In the genomic region with DNA sequence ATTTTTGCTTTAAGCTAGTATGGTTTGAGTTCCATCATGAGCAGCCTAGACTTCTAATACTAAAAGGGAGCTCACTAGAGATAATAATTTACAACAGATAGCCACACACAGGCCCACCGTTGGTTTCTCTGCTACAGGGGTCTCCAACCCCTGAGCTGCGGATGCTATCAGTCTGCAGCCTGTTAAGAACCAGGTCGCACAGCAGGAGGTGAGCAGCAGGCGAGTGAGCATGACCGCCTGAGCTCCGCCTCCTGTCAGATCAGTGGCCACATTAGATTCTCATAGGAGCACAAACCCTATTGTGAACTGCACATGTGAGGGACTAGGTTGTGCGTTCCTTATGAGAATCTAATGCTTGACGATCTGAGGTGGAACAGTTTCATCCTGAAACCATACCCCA, we compare ENCODE assay signal across 18 cellular contexts.
DNase-seq lines count a peak whose midpoint lies in the region; FAIRE-seq and TF ChIP-seq lines count a peak whose summit lies in the region.
"Had no signal": no experiment of that assay in that cellular context is flagged by ENCODE, and none has a peak within 500 bp of the region (broad histone marks: within the 10 kb centered on the region; RNA-seq: fewer than 3 reads in every experiment).

No MANE protein-coding gene starts in this region.

- H3K27me3 ChIP-seq in bronchial epithelial cell (ENCODE audit: control insufficient read depth, insufficient read depth, low read length) = no peaks in the 10 kb centered on the region
- H3K27me3 ChIP-seq: BLaER1 had no signal

- H3K36me3 ChIP-seq in bronchial epithelial cell (ENCODE audit: control insufficient read depth, insufficient read depth, low read length) = no peaks in the 10 kb centered on the region
- H3K36me3 ChIP-seq: BLaER1, HAP-1 had no signal

- no peak overlapping the region for H3K4me3 ChIP-seq in bronchial epithelial cell (ENCODE audit: low read depth, low read length)
- H3K4me3 ChIP-seq: A549, BLaER1, HAP-1 had no signal

- no peak for TF ChIP-seq CTCF in bronchial epithelial cell (IDR thresholded peaks at IDR 0.05; ENCODE audit: insufficient read depth, low read length, severe bottlenecking)

- DNase-seq in NCI-H69 (lab: John Stamatoyannopoulos, UW) (peak; percentile 22), bronchial epithelial cell (ENCODE audit: low read depth) (no peak), left kidney (ENCODE audit: low read depth, low spot score) (peak; percentile 40), NOMO-1 treated with DMSO at 0.1 percent for 48 hours (lab: John Stamatoyannopoulos, UW; ENCODE audit: unreplicated experiment) (no peak)
- DNase-seq in activated CD4-positive, alpha-beta T cell treated with anti-CD3 and anti-CD28 coated beads, Interleukin-2, amount 50 U/mL, for 48 hours = no peak
- DNase-seq in activated CD4-positive, alpha-beta T cell treated with anti-CD3 and anti-CD28 coated beads for 1 hour = no peak
- DNase-seq: AML-193; Caco-2; CD8-positive, alpha-beta memory T cell; DND-41; GF-D8 had no signal

- FAIRE-seq in bronchial epithelial cell (lab: Jason Lieb, UNC) = peak; percentile 18
- FAIRE-seq: A549, GM19239, H1, HepG2, HTR-8/SVneo had no signal

Comparison
In these comparisons a context has a peak if more than half of its experiments do, and no peak if none do; other contexts are left out.
1. DNase-seq: peak in NCI-H69 (single experiment) and left kidney (single experiment); none in bronchial epithelial cell (single experiment), activated CD4-positive, alpha-beta T cell treated with anti-CD3 and anti-CD28 coated beads, Interleukin-2, amount 50 U/mL, for 48 hours (0 of 2), activated CD4-positive, alpha-beta T cell treated with anti-CD3 and anti-CD28 coated beads for 1 hour (single experiment) and NOMO-1 treated with DMSO at 0.1 percent for 48 hours (single experiment).